Comparison of ENCODE assay signal across 2 cellular contexts in genomic region chr1:157119448-157119847, GRCh38.
TF ChIP-seq lines count a peak whose summit lies in the region.

No MANE protein-coding gene starts in this region.

TF ChIP-seq in H1, 55 proteins besides CTCF, POLR2A, EP300 and RAD21 (continued from another document):
- TF ChIP-seq SP2 (IDR thresholded peaks at IDR 0.05; ENCODE audit: low read length) (no peak), JUN (IDR thresholded peaks at IDR 0.05; ENCODE audit: low read depth, low read length) (no peak), ATF2 (IDR thresholded peaks at IDR 0.05; ENCODE audit: low read length) (no peak), BACH1 (IDR thresholded peaks at IDR 0.05; ENCODE audit: low read length) (no peak), SIN3A (conservative IDR thresholded peaks at IDR 0.05 in 1 of 2, IDR thresholded peaks at IDR 0.05 in 1 of 2; ENCODE audit: low read depth in 1 of 2, low read length in 2 of 2) (no peak)

TF ChIP-seq in HEK293T, 16 proteins besides CTCF, POLR2A, EP300 and RAD21 (continued from another document):
- no peak for TF ChIP-seq SUZ12 (IDR thresholded peaks at IDR 0.05)
- no peak for TF ChIP-seq L3MBTL2 (conservative IDR thresholded peaks at IDR 0.05)
- TF ChIP-seq HDGF (IDR thresholded peaks at IDR 0.05; ENCODE audit: borderline replicate concordance) = no peak
